16 cellular contexts compared by ENCODE assay signal in the genomic region with DNA sequence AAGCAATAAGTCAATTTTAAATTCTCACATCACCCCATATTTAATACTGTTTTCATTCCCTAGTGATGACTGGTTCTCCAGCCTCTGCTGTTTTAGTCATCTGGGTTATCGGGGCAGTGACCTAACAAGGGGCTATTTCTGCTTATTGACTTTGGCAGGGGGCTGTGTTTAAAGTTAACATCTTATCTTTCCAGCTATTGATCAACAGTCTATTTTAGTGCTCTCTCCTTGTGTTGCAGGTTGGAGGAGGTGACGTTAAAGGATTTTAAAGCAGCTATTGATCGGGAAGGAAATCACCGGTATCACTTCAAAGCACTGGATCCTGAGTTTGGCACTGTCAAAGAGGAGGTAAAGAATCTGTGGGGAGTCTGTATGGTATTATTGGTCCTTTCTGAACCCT. TPM values are rescaled to one million over a fixed set of nuclear protein-coding genes. Genes with fewer than 3 reads are reported as not detected.
DNase-seq lines count a peak whose midpoint lies in the region; ATAC-seq, FAIRE-seq and TF ChIP-seq lines count a peak whose summit lies in the region.
"Had no signal": no experiment of that assay in that cellular context is flagged by ENCODE, and none has a peak within 500 bp of the region (broad histone marks: within the 10 kb centered on the region; RNA-seq: fewer than 3 reads in every experiment).

No MANE protein-coding gene starts in this region.

- DNase-seq in GM12891 (ENCODE audit: insufficient read length, low spot score) (no peak), ascending aorta (ENCODE audit: low spot score in 2 of 2) (peak in 1 of 2 donors; percentile 70), foreskin fibroblast (peak; percentile 42 to 69), iPS-NIHi7 (ENCODE audit: extremely low spot score) (no peak)
- DNase-seq in activated T-helper 2 cell treated with anti-CD3 and anti-CD28 coated beads, Interferon-gamma antibody, Interleukin-2, Interleukin-4, amounts not matched to agents 10 μg/mL and 5 μg/mL and 100 μg/mL, durations not matched to agents 14 hours and 24 hours and 36 hours (ENCODE audit: low spot score), result no peak
- DNase-seq: activated CD4-positive, CD25-positive, alpha-beta regulatory T cell treated with anti-CD3 and anti-CD28 coated beads, Interleukin-2, amount 50 U/mL, for 72 hours; activated T-cell treated with anti-CD3 and anti-CD28 coated beads, Interleukin-2, amount 50 U/mL, for 24 hours; mesendoderm; NCI-H1930; NCI-H69 had no signal

- no peak for TF ChIP-seq POLR2A in GM12891 (IDR thresholded peaks at IDR 0.05; ENCODE audit: low read depth, low read length)

- H3K4me3 ChIP-seq in ascending aorta, result no peak overlapping the region
- H3K4me3 ChIP-seq in foreskin fibroblast (ENCODE audit: low read depth in 1 of 2, low read length in 2 of 2), result no peak overlapping the region
- H3K4me3 ChIP-seq in skeletal muscle satellite cell (ENCODE audit: low read length), result peak overlapping the region; percentile 2

- H3K9me3 ChIP-seq in ascending aorta (no peaks in the 10 kb centered on the region), skeletal muscle satellite cell (replicated peaks; ENCODE audit: low read length) (no peaks in the 10 kb centered on the region)

- ATAC-seq in HG03469 (IDR thresholded peaks at IDR 0.05; ENCODE audit: unreplicated experiment) (no peak), GM19467 (IDR thresholded peaks at IDR 0.05; ENCODE audit: unreplicated experiment) (no peak)
- ATAC-seq: stimulated activated effector memory CD8-positive, alpha-beta T cell treated with anti-CD3 and anti-CD28 coated beads, Interleukin-12 subunit alpha, Interleukin-12 subunit beta, amount 100 ng/mL, for 72 hours had no signal

- peak; percentile 71 for FAIRE-seq in GM12891 (lab: Jason Lieb, UNC)
- FAIRE-seq: GM18507 had no signal

- H3K4me2 ChIP-seq in skeletal muscle satellite cell (ENCODE audit: low read length), result peak overlapping the region; percentile 16

- TF ChIP-seq CTCF in ascending aorta (IDR thresholded peaks at IDR 0.05) (no peak), foreskin fibroblast (IDR thresholded peaks at IDR 0.05; ENCODE audit: low read depth, low read length) (no peak)

- H3K4me1 ChIP-seq in ascending aorta (peaks cover 0 to 17% of the 10 kb centered on the region in 2 donors), skeletal muscle satellite cell (ENCODE audit: control insufficient read depth, insufficient read depth, low read length) (peaks cover 21% of the 10 kb centered on the region)

- intact Hi-C loops in ascending aorta (cut with DNase I), result loop anchor here (2.0 to 5.0 kb wide), 2 partner anchors 41 to 90 kb away; no protein-coding TSS in a partner anchor
- intact Hi-C loops in activated T-helper 2 cell treated with anti-CD3 and anti-CD28 coated beads, Interferon-gamma antibody, Interleukin-2, Interleukin-4, amounts not matched to agents 10 μg/mL and 5 μg/mL and 100 μg/mL, durations not matched to agents 14 hours and 24 hours and 36 hours (cut with micrococcal nuclease), result no loop called here

- H3K4me1 Mint-ChIP-seq in activated T-helper 2 cell treated with anti-CD3 and anti-CD28 coated beads, Interferon-gamma antibody, Interleukin-2, Interleukin-4, amounts not matched to agents 10 μg/mL and 5 μg/mL and 100 μg/mL, durations not matched to agents 14 hours and 24 hours and 36 hours (ENCODE audit: low read depth), result peaks cover 3% of the 10 kb centered on the region
- H3K4me1 Mint-ChIP-seq: stimulated activated effector memory CD8-positive, alpha-beta T cell treated with anti-CD3 and anti-CD28 coated beads, Interleukin-12 subunit alpha, Interleukin-12 subunit beta, amount 100 ng/mL, for 72 hours had no signal

- H3K36me3 Mint-ChIP-seq in activated T-helper 2 cell treated with anti-CD3 and anti-CD28 coated beads, Interferon-gamma antibody, Interleukin-2, Interleukin-4, amounts not matched to agents 10 μg/mL and 5 μg/mL and 100 μg/mL, durations not matched to agents 14 hours and 24 hours and 36 hours (ENCODE audit: low read depth), result peaks cover 34% of the 10 kb centered on the region

- H3K27me3 Mint-ChIP-seq in activated T-helper 2 cell treated with anti-CD3 and anti-CD28 coated beads, Interferon-gamma antibody, Interleukin-2, Interleukin-4, amounts not matched to agents 10 μg/mL and 5 μg/mL and 100 μg/mL, durations not matched to agents 14 hours and 24 hours and 36 hours (ENCODE audit: low read depth), result no peaks in the 10 kb centered on the region
- H3K27me3 Mint-ChIP-seq: activated T-cell treated with anti-CD3 and anti-CD28 coated beads, Interleukin-2, amount 50 U/mL, for 24 hours had no signal

- no peaks in the 10 kb centered on the region for H3K27me3 ChIP-seq in ascending aorta
- no peaks in the 10 kb centered on the region for H3K27me3 ChIP-seq in skeletal muscle satellite cell (ENCODE audit: control insufficient read depth, insufficient read depth, low read length)

- H3K36me3 ChIP-seq in ascending aorta (peaks cover 6 to 33% of the 10 kb centered on the region in 2 donors), skeletal muscle satellite cell (ENCODE audit: insufficient read depth, low read length) (peaks cover 44% of the 10 kb centered on the region)

- peak overlapping the region; percentile 83 to 85 for H3K27ac ChIP-seq in ascending aorta

- no peak overlapping the region for H3K27ac Mint-ChIP-seq in activated T-helper 2 cell treated with anti-CD3 and anti-CD28 coated beads, Interferon-gamma antibody, Interleukin-2, Interleukin-4, amounts not matched to agents 10 μg/mL and 5 μg/mL and 100 μg/mL, durations not matched to agents 14 hours and 24 hours and 36 hours
- H3K27ac Mint-ChIP-seq: activated T-cell treated with anti-CD3 and anti-CD28 coated beads, Interleukin-2, amount 50 U/mL, for 24 hours; stimulated activated effector memory CD8-positive, alpha-beta T cell treated with anti-CD3 and anti-CD28 coated beads, Interleukin-12 subunit alpha, Interleukin-12 subunit beta, amount 100 ng/mL, for 72 hours had no signal

- peak overlapping the region; percentile 38 for H3K9ac ChIP-seq in skeletal muscle satellite cell (ENCODE audit: low read depth, low read length)

- no peaks in the 10 kb centered on the region for H3K9me3 Mint-ChIP-seq in activated T-helper 2 cell treated with anti-CD3 and anti-CD28 coated beads, Interferon-gamma antibody, Interleukin-2, Interleukin-4, amounts not matched to agents 10 μg/mL and 5 μg/mL and 100 μg/mL, durations not matched to agents 14 hours and 24 hours and 36 hours
- H3K9me3 Mint-ChIP-seq: activated T-cell treated with anti-CD3 and anti-CD28 coated beads, Interleukin-2, amount 50 U/mL, for 24 hours; stimulated activated effector memory CD8-positive, alpha-beta T cell treated with anti-CD3 and anti-CD28 coated beads, Interleukin-12 subunit alpha, Interleukin-12 subunit beta, amount 100 ng/mL, for 72 hours had no signal

- H3K4me3 Mint-ChIP-seq in activated T-helper 2 cell treated with anti-CD3 and anti-CD28 coated beads, Interferon-gamma antibody, Interleukin-2, Interleukin-4, amounts not matched to agents 10 μg/mL and 5 μg/mL and 100 μg/mL, durations not matched to agents 14 hours and 24 hours and 36 hours (ENCODE audit: low read depth), result no peak overlapping the region
- H3K4me3 Mint-ChIP-seq: activated T-cell treated with anti-CD3 and anti-CD28 coated beads, Interleukin-2, amount 50 U/mL, for 24 hours; stimulated activated effector memory CD8-positive, alpha-beta T cell treated with anti-CD3 and anti-CD28 coated beads, Interleukin-12 subunit alpha, Interleukin-12 subunit beta, amount 100 ng/mL, for 72 hours had no signal

TF ChIP-seq in GM12891, 5 proteins besides CTCF, POLR2A, EP300 and RAD21:
- no peak for TF ChIP-seq TAF1 (IDR thresholded peaks at IDR 0.05; ENCODE audit: low read depth, low read length)
- TF ChIP-seq POU2F2 (IDR thresholded peaks at IDR 0.05; ENCODE audit: low read depth, low read length), result no peak
- TF ChIP-seq POLR2AphosphoS5 (IDR thresholded peaks at IDR 0.05; ENCODE audit: low read depth, low read length), result no peak
- TF ChIP-seq SPI1 (IDR thresholded peaks at IDR 0.05; ENCODE audit: low read depth, low read length), result no peak
- TF ChIP-seq PAX5 (IDR thresholded peaks at IDR 0.05; ENCODE audit: insufficient read depth, low read length, severe bottlenecking), result no peak

RNA-seq across cellular contexts. Expression of gene DLAT, which starts 7.7 kb away (rescaled TPM):
- polyA plus RNA-seq in GM12891 (2012; ENCODE audit: low read depth, missing spikeins), result 20.2 TPM
- total RNA-seq in ascending aorta, result 21.3 TPM
- total RNA-seq in skeletal muscle satellite cell (2012; rRNA removed), result 46.4 and 56.1 TPM in 2 replicates
- total RNA-seq in activated T-helper 2 cell treated with anti-CD3 and anti-CD28 coated beads, Interferon-gamma antibody, Interleukin-2, Interleukin-4, amounts not matched to agents 10 μg/mL and 5 μg/mL and 100 μg/mL, durations not matched to agents 14 hours and 24 hours and 36 hours, result 47.2 and 47.3 TPM in 2 replicates

RNA-seq across cellular contexts. Expression of gene PIH1D2, which starts 56.3 kb away (rescaled TPM):
- polyA plus RNA-seq in GM12891 (2012; ENCODE audit: low read depth, missing spikeins), result 1.2 TPM
- total RNA-seq in ascending aorta, result not detected
- 2.0 and 2.2 TPM in 2 replicates for total RNA-seq in skeletal muscle satellite cell (2012; rRNA removed)
- 0.23 and 0.46 TPM in 2 replicates for total RNA-seq in activated T-helper 2 cell treated with anti-CD3 and anti-CD28 coated beads, Interferon-gamma antibody, Interleukin-2, Interleukin-4, amounts not matched to agents 10 μg/mL and 5 μg/mL and 100 μg/mL, durations not matched to agents 14 hours and 24 hours and 36 hours
- total RNA-seq: T-helper 1 cell treated with Interleukin-12 subunit alpha and Interleukin-12 subunit beta and Interleukin-4 antibody, amounts not matched to agents 30 ng/mL and 1 ng/mL, for 36 hours had no signal

RNA-seq across cellular contexts. Expression of gene NKAPD1, which starts 56.6 kb away (rescaled TPM):
- polyA plus RNA-seq in GM12891 (2012; ENCODE audit: low read depth, missing spikeins), result 19.7 TPM
- total RNA-seq in ascending aorta, result 12.2 TPM
- 19.0 and 24.8 TPM in 2 replicates for total RNA-seq in skeletal muscle satellite cell (2012; rRNA removed)
- total RNA-seq in activated T-helper 2 cell treated with anti-CD3 and anti-CD28 coated beads, Interferon-gamma antibody, Interleukin-2, Interleukin-4, amounts not matched to agents 10 μg/mL and 5 μg/mL and 100 μg/mL, durations not matched to agents 14 hours and 24 hours and 36 hours, result 24.6 and 25.0 TPM in 2 replicates

Comparison
In these comparisons a context has a peak if more than half of its experiments do, and no peak if none do; other contexts are left out.
1. DNase-seq: peak in foreskin fibroblast (2 of 2); none in GM12891 (single experiment), iPS-NIHi7 (single experiment) and activated T-helper 2 cell treated with anti-CD3 and anti-CD28 coated beads, Interferon-gamma antibody, Interleukin-2, Interleukin-4, amounts not matched to agents 10 μg/mL and 5 μg/mL and 100 μg/mL, durations not matched to agents 14 hours and 24 hours and 36 hours (single experiment).